Comparison of ENCODE assay signal across 13 cellular contexts in genomic region chr12:132813443-132813842, GRCh38. TPM values are rescaled to one million over a fixed set of nuclear protein-coding genes. Genes with fewer than 3 reads are reported as not detected.
DNase-seq lines count a peak whose midpoint lies in the region; ATAC-seq and TF ChIP-seq lines count a peak whose summit lies in the region.
"Had no signal": no experiment of that assay in that cellular context is flagged by ENCODE, and none has a peak within 500 bp of the region (broad histone marks: within the 10 kb centered on the region; RNA-seq: fewer than 3 reads in every experiment).

No MANE protein-coding gene starts in this region.

- H3K4me1 Mint-ChIP-seq in stimulated activated naive CD8-positive, alpha-beta T cell treated with anti-CD3 and anti-CD28 coated beads, Interleukin-15, amount 100 ng/mL, for 72 hours, result peaks cover 30% of the 10 kb centered on the region
- H3K4me1 Mint-ChIP-seq in endothelial cell (ENCODE audit: unreplicated experiment), result no peaks in the 10 kb centered on the region

- no peak for DNase-seq in stimulated activated naive CD8-positive, alpha-beta T cell treated with anti-CD3 and anti-CD28 coated beads, Interleukin-15, amount 100 ng/mL, for 72 hours
- no peak for DNase-seq in stimulated activated naive CD8-positive, alpha-beta T cell treated with anti-CD3 and anti-CD28 coated beads, Interleukin-15, Interleukin-2, amounts not matched to agents 100 U/mL and 50 U/mL, for 24 hours
- DNase-seq in M059J (ENCODE audit: low read depth), result peak; percentile 10
- DNase-seq in endothelial cell (ENCODE audit: low spot score), result no peak
- no peak for DNase-seq in NCI-H1105 (lab: John Stamatoyannopoulos, UW)
- no peak for DNase-seq in GM19240 (ENCODE audit: insufficient read length, low spot score)
- no peak for DNase-seq in kidney tubule cell (ENCODE audit: low spot score)
- DNase-seq: GOT3, NCI-H1417, NCI-H2029, NCI-H2171 treated with DMSO at 0.1 percent for 48 hours, SHP77 treated with DMSO at 0.1 percent for 48 hours had no signal

- peak; percentile 74 for ATAC-seq in stimulated activated naive CD8-positive, alpha-beta T cell treated with anti-CD3 and anti-CD28 coated beads, Interleukin-15, amount 100 ng/mL, for 72 hours
- no peak for ATAC-seq in stimulated activated naive CD8-positive, alpha-beta T cell treated with anti-CD3 and anti-CD28 coated beads, Interleukin-15, Interleukin-2, amounts not matched to agents 100 U/mL and 50 U/mL, for 24 hours
- ATAC-seq: HepG2 had no signal

- TF ChIP-seq CTCF in endothelial cell (IDR thresholded peaks at IDR 0.05; ENCODE audit: unreplicated experiment), result no peak

- H3K27me3 Mint-ChIP-seq in stimulated activated naive CD8-positive, alpha-beta T cell treated with anti-CD3 and anti-CD28 coated beads, Interleukin-15, amount 100 ng/mL, for 72 hours, result no peaks in the 10 kb centered on the region
- H3K27me3 Mint-ChIP-seq in endothelial cell (ENCODE audit: unreplicated experiment), result peaks cover 4% of the 10 kb centered on the region

- H3K4me3 Mint-ChIP-seq in stimulated activated naive CD8-positive, alpha-beta T cell treated with anti-CD3 and anti-CD28 coated beads, Interleukin-15, amount 100 ng/mL, for 72 hours, result no peak overlapping the region
- H3K4me3 Mint-ChIP-seq in endothelial cell (ENCODE audit: unreplicated experiment), result peak overlapping the region; percentile 56

- no peaks in the 10 kb centered on the region for H3K9me3 Mint-ChIP-seq in stimulated activated naive CD8-positive, alpha-beta T cell treated with anti-CD3 and anti-CD28 coated beads, Interleukin-15, amount 100 ng/mL, for 72 hours
- H3K9me3 Mint-ChIP-seq in endothelial cell (ENCODE audit: unreplicated experiment), result no peaks in the 10 kb centered on the region

- peaks cover 47% of the 10 kb centered on the region for H3K36me3 Mint-ChIP-seq in endothelial cell (ENCODE audit: low read depth, unreplicated experiment)

- H3K27ac Mint-ChIP-seq in stimulated activated naive CD8-positive, alpha-beta T cell treated with anti-CD3 and anti-CD28 coated beads, Interleukin-15, amount 100 ng/mL, for 72 hours, result peak overlapping the region in 1 of 2 donors; percentile 19
- no peak overlapping the region for H3K27ac Mint-ChIP-seq in endothelial cell (ENCODE audit: unreplicated experiment)

RNA-seq across cellular contexts. Expression of gene GOLGA3, which starts 15.2 kb away (rescaled TPM):
- 46.1 and 98.9 TPM in 2 replicates for total RNA-seq in M059J (2014; rRNA removed; shearing (Covaris generic))
- 44.3 TPM for total RNA-seq in endothelial cell (ENCODE audit: unreplicated experiment)

RNA-seq across cellular contexts. Expression of gene ANKLE2, which starts 51.8 kb away (rescaled TPM):
- 47.4 and 57.4 TPM in 2 replicates for total RNA-seq in M059J (2014; rRNA removed; shearing (Covaris generic))
- total RNA-seq in endothelial cell (ENCODE audit: unreplicated experiment), result 96.2 TPM
